31 cellular contexts compared by ENCODE assay signal in genomic region chr13:36750046-36750445, GRCh38.
"Had no signal": no experiment of that assay in that cellular context is flagged by ENCODE, and none has a peak within 500 bp of the region (broad histone marks: within the 10 kb centered on the region; RNA-seq: fewer than 3 reads in every experiment).

No MANE protein-coding gene starts in this region.

- H3K4me3 ChIP-seq: ovary, psoas muscle, right lobe of liver, sigmoid colon, spleen, suprapubic skin, testis, tibial artery, transverse colon, upper lobe of left lung, vagina had no signal

- ATAC-seq: naive thymus-derived CD8-positive, alpha-beta T cell; natural killer cell treated with Interleukin-12 subunit alpha and Interleukin-12 subunit beta and Interleukin-15 and Interleukin-18, amount 100 ng/mL, for 72 hours; psoas muscle; right cardiac atrium; right lobe of liver; stimulated activated memory B cell treated with anti-CD40 and anti-IgM and Interleukin-4, amounts not matched to agents 10 μg/mL and 1 μg/mL and 100 μg/mL, for 72 hours; stimulated activated naive CD8-positive, alpha-beta T cell treated with anti-CD3 and anti-CD28 coated beads, Interleukin-15, amount 100 ng/mL, for 72 hours; stimulated activated naive CD8-positive, alpha-beta T cell treated with anti-CD3 and anti-CD28 coated beads, Interleukin-15, Interleukin-2, amounts not matched to agents 100 U/mL and 50 U/mL, for 24 hours had no signal

- H3K9ac ChIP-seq: parathyroid adenoma had no signal

- H3K9me3 ChIP-seq: ovary, psoas muscle, right lobe of liver, sigmoid colon, spleen, suprapubic skin, testis, tibial artery, transverse colon, upper lobe of left lung, vagina had no signal

- H3K27ac Mint-ChIP-seq: naive thymus-derived CD8-positive, alpha-beta T cell; natural killer cell treated with Interleukin-12 subunit alpha and Interleukin-12 subunit beta and Interleukin-15 and Interleukin-18, amount 100 ng/mL, for 72 hours; nephron progenitor cell; progenitor cell of endocrine pancreas; stimulated activated memory B cell treated with anti-CD40 and anti-IgM and Interleukin-4, amounts not matched to agents 10 μg/mL and 1 μg/mL and 100 μg/mL, for 72 hours; stimulated activated naive CD8-positive, alpha-beta T cell treated with anti-CD3 and anti-CD28 coated beads, Interleukin-15, amount 100 ng/mL, for 72 hours had no signal

- H3K79me2 ChIP-seq: parathyroid adenoma had no signal

- H3K4me3 Mint-ChIP-seq: naive thymus-derived CD8-positive, alpha-beta T cell; natural killer cell treated with Interleukin-12 subunit alpha and Interleukin-12 subunit beta and Interleukin-15 and Interleukin-18, amount 100 ng/mL, for 72 hours; nephron progenitor cell; neural crest cell; stimulated activated memory B cell treated with anti-CD40 and anti-IgM and Interleukin-4, amounts not matched to agents 10 μg/mL and 1 μg/mL and 100 μg/mL, for 72 hours; stimulated activated naive CD8-positive, alpha-beta T cell treated with anti-CD3 and anti-CD28 coated beads, Interleukin-15, amount 100 ng/mL, for 72 hours had no signal

- DNase-seq: naive thymus-derived CD8-positive, alpha-beta T cell; nephron progenitor cell; occipital lobe; ovary; posterior cingulate gyrus; psoas muscle; right cardiac atrium; right lobe of liver; sigmoid colon; small intestine; spleen; stimulated activated CD4-positive, alpha-beta T cell treated with anti-CD3 and anti-CD28 coated beads, Interleukin-12 subunit alpha, Interleukin-12 subunit beta, amount 100 ng/mL, for 4 hours; stimulated activated CD4-positive, alpha-beta T cell treated with anti-CD3 and anti-CD28 coated beads, Interleukin-1b, Interleukin-23, amount 100 ng/mL, for 48 hours; stimulated activated CD4-positive, alpha-beta T cell treated with anti-CD3 and anti-CD28 coated beads, Interleukin-4, amount 100 ng/mL, for 1 hour; stimulated activated CD4-positive, alpha-beta T cell treated with anti-CD3 and anti-CD28 coated beads, Interleukin-4, amount 100 ng/mL, for 4 hours; stimulated activated CD8-positive, alpha-beta memory T cell treated with anti-CD3 and anti-CD28 coated beads, Interleukin-4, amount 100 ng/mL, for 48 hours; stimulated activated naive CD4-positive, alpha-beta T cell; stimulated activated naive CD8-positive, alpha-beta T cell treated with anti-CD3 and anti-CD28 coated beads, Interleukin-15, amount 100 ng/mL, for 72 hours; stimulated activated naive CD8-positive, alpha-beta T cell treated with anti-CD3 and anti-CD28 coated beads, Interleukin-15, Interleukin-2, amounts not matched to agents 100 U/mL and 50 U/mL, for 24 hours; substantia nigra; testis; tibial artery; transverse colon; upper lobe of left lung had no signal

- H3K4me1 Mint-ChIP-seq: naive thymus-derived CD8-positive, alpha-beta T cell; nephron progenitor cell; neural crest cell; stimulated activated memory B cell treated with anti-CD40 and anti-IgM and Interleukin-4, amounts not matched to agents 10 μg/mL and 1 μg/mL and 100 μg/mL, for 72 hours; stimulated activated naive CD8-positive, alpha-beta T cell treated with anti-CD3 and anti-CD28 coated beads, Interleukin-15, amount 100 ng/mL, for 72 hours had no signal

- H3K36me3 Mint-ChIP-seq: natural killer cell treated with Interleukin-12 subunit alpha and Interleukin-12 subunit beta and Interleukin-15 and Interleukin-18, amount 100 ng/mL, for 72 hours; stimulated activated memory B cell treated with anti-CD40 and anti-IgM and Interleukin-4, amounts not matched to agents 10 μg/mL and 1 μg/mL and 100 μg/mL, for 72 hours had no signal

- H3K9me3 Mint-ChIP-seq: nephron progenitor cell had no signal

- H3K27me3 ChIP-seq: ovary, right lobe of liver, sigmoid colon, spleen, suprapubic skin, testis, tibial artery, transverse colon, upper lobe of left lung, vagina had no signal

- H3K27ac ChIP-seq: ovary, parathyroid adenoma, psoas muscle, right lobe of liver, sigmoid colon, spleen, suprapubic skin, testis, tibial artery, transverse colon, upper lobe of left lung, vagina had no signal

- H3K4me1 ChIP-seq: parathyroid adenoma, psoas muscle, right lobe of liver, sigmoid colon, spleen, suprapubic skin, testis, transverse colon, upper lobe of left lung, vagina had no signal

- H2AFZ ChIP-seq: parathyroid adenoma had no signal

- H3K36me3 ChIP-seq: ovary, right lobe of liver, sigmoid colon, spleen, suprapubic skin, tibial artery, transverse colon, upper lobe of left lung, vagina had no signal
